Comparison of ENCODE assay signal across 15 cellular contexts in genomic region chr10:17380888-17381287, GRCh38.
DNase-seq lines count a peak whose midpoint lies in the region; ATAC-seq, FAIRE-seq and TF ChIP-seq lines count a peak whose summit lies in the region.
"Had no signal": no experiment of that assay in that cellular context is flagged by ENCODE, and none has a peak within 500 bp of the region (broad histone marks: within the 10 kb centered on the region; RNA-seq: fewer than 3 reads in every experiment).

No MANE protein-coding gene starts in this region.

- H3K36me3 Mint-ChIP-seq in nephron (ENCODE audit: low read depth) = no peaks in the 10 kb centered on the region
- H3K36me3 Mint-ChIP-seq: CD14-positive monocyte; CD8-positive, alpha-beta T cell; IgD-negative memory B cell had no signal

- TF ChIP-seq POLR2A in H54 (IDR thresholded peaks at IDR 0.05; ENCODE audit: low read depth, low read length) (no peak), GM12892 (IDR thresholded peaks at IDR 0.05; ENCODE audit: low read depth, low read length) (no peak)

- no peak for DNase-seq in H54 (ENCODE audit: insufficient read length, low spot score)
- DNase-seq in ecto neural progenitor cell (ENCODE audit: low spot score) = no peak
- no peak for DNase-seq in GM12892 (ENCODE audit: insufficient read length)
- DNase-seq: CD8-positive, alpha-beta T cell; COR-L47; DMS53; GF-D8; H9; KG1 had no signal

- peaks cover 4% of the 10 kb centered on the region for H3K27me3 Mint-ChIP-seq in nephron (ENCODE audit: low read depth)

- no peaks in the 10 kb centered on the region for H3K9me3 Mint-ChIP-seq in nephron
- H3K9me3 Mint-ChIP-seq: CD8-positive, alpha-beta T cell had no signal

- peak overlapping the region; percentile 31; the same call in 1 of the 2 replicates for H3K27ac ChIP-seq in VCaP

- H3K4me3 Mint-ChIP-seq in nephron = no peak overlapping the region
- H3K4me3 Mint-ChIP-seq: CD14-positive monocyte; CD8-positive, alpha-beta T cell; H9; IgD-negative memory B cell had no signal

- ATAC-seq in HG03571 (IDR thresholded peaks at IDR 0.05; ENCODE audit: unreplicated experiment) = no peak
- no peak for ATAC-seq in HG02623 (IDR thresholded peaks at IDR 0.05; ENCODE audit: unreplicated experiment)
- ATAC-seq: CD8-positive, alpha-beta T cell had no signal

- peak overlapping the region in 2 of 3 experiments; percentile 1 to 34 for H3K27ac Mint-ChIP-seq in nephron
- H3K27ac Mint-ChIP-seq: CD8-positive, alpha-beta T cell; IgD-negative memory B cell had no signal

- peaks cover 22% of the 10 kb centered on the region for H3K4me1 Mint-ChIP-seq in nephron
- H3K4me1 Mint-ChIP-seq: CD14-positive monocyte, IgD-negative memory B cell had no signal

- FAIRE-seq in H54 (lab: Jason Lieb, UNC) = peak; percentile 67
- no peak for FAIRE-seq in GM12892 (lab: Jason Lieb, UNC)

- TF ChIP-seq CTCF in VCaP (conservative IDR thresholded peaks at IDR 0.05) = no peak
- no peak for TF ChIP-seq CTCF in nephron (IDR thresholded peaks at IDR 0.05; ENCODE audit: unreplicated experiment in 3 of 3)
